1 cellular context compared by ENCODE assay signal in the genomic region with DNA sequence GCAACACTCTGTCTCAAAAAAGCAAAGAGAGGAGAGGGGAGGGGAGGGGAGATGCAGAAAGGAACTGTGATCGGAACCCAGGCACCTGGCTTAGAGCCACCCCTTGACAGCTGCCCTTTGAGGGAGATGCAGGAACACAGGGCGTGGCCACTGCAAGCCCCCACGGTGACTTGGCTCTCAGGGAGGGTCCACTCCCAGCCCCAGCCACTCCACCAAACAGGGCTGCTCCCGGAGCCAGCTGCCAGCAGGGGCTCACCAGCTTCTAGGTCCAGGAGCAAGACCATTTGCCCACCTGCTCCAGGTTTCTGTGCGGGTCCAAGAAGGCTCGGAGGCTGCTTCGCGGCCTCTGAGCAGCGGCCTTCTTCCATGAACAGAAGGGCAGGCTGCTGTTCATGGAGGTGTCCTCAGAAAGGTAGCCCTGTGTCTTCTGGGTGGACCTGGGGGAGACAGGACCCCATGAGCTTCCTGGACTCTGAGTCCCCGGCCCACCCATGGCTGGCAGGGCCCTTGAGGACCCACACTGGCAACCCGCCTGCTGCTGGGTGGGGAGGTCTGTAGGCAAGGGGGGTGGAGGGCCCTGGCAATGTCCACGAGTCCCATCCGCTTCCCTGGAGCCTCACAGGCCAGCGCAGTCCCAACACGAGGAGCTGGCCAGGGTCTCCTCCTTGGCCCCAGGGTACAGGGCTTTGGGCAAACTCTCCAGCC.
TF ChIP-seq lines count a peak whose summit lies in the region.

No MANE protein-coding gene starts in this region.

TF ChIP-seq in H1, 55 proteins besides CTCF, POLR2A, EP300 and RAD21:
- TF ChIP-seq NRF1 (IDR thresholded peaks at IDR 0.05; ENCODE audit: low read depth, low read length) (no peak), SUZ12 (IDR thresholded peaks at IDR 0.05; ENCODE audit: low read length) (no peak), HDAC2 (IDR thresholded peaks at IDR 0.05; ENCODE audit: borderline replicate concordance in 1 of 2, low read depth in 2 of 2, low read length in 2 of 2) (no peak), CREB1 (IDR thresholded peaks at IDR 0.05) (no peak), TAF7 (optimal IDR thresholded peaks at IDR 0.05; ENCODE audit: borderline replicate concordance, low read depth, low read length) (no peak), HDAC6 (IDR thresholded peaks at IDR 0.05; ENCODE audit: low read depth, low read length) (no peak), SIN3A (conservative IDR thresholded peaks at IDR 0.05 in 1 of 2, IDR thresholded peaks at IDR 0.05 in 1 of 2; ENCODE audit: low read depth in 1 of 2, low read length in 2 of 2) (no peak), POLR2AphosphoS5 (IDR thresholded peaks at IDR 0.05; ENCODE audit: low read depth, low read length) (no peak), TBP (IDR thresholded peaks at IDR 0.05; ENCODE audit: low read depth, low read length) (no peak), ASH2L (IDR thresholded peaks at IDR 0.05; ENCODE audit: low read length) (no peak), KDM4A (IDR thresholded peaks at IDR 0.05; ENCODE audit: low read depth, low read length, severe bottlenecking) (no peak), SP2 (IDR thresholded peaks at IDR 0.05; ENCODE audit: low read length) (no peak), FOSL1 (IDR thresholded peaks at IDR 0.05; ENCODE audit: insufficient read depth, low read depth, low read length) (no peak), YY1 (IDR thresholded peaks at IDR 0.05; ENCODE audit: low read depth, low read length) (no peak), ZNF274 (IDR thresholded peaks at IDR 0.05; ENCODE audit: borderline replicate concordance, extremely low read depth, low read length) (no peak), KDM5A (IDR thresholded peaks at IDR 0.05; ENCODE audit: low read length) (no peak), CHD2 (IDR thresholded peaks at IDR 0.05; ENCODE audit: low read length) (no peak), CBX5 (IDR thresholded peaks at IDR 0.05; ENCODE audit: low read depth, low read length) (no peak)
- TF ChIP-seq, protein P1, sequence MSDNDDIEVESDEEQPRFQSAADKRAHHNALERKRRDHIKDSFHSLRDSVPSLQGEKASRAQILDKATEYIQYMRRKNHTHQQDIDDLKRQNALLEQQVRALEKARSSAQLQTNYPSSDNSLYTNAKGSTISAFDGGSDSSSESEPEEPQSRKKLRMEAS (IDR thresholded peaks at IDR 0.05) = no peak
- TF ChIP-seq, protein P2, sequence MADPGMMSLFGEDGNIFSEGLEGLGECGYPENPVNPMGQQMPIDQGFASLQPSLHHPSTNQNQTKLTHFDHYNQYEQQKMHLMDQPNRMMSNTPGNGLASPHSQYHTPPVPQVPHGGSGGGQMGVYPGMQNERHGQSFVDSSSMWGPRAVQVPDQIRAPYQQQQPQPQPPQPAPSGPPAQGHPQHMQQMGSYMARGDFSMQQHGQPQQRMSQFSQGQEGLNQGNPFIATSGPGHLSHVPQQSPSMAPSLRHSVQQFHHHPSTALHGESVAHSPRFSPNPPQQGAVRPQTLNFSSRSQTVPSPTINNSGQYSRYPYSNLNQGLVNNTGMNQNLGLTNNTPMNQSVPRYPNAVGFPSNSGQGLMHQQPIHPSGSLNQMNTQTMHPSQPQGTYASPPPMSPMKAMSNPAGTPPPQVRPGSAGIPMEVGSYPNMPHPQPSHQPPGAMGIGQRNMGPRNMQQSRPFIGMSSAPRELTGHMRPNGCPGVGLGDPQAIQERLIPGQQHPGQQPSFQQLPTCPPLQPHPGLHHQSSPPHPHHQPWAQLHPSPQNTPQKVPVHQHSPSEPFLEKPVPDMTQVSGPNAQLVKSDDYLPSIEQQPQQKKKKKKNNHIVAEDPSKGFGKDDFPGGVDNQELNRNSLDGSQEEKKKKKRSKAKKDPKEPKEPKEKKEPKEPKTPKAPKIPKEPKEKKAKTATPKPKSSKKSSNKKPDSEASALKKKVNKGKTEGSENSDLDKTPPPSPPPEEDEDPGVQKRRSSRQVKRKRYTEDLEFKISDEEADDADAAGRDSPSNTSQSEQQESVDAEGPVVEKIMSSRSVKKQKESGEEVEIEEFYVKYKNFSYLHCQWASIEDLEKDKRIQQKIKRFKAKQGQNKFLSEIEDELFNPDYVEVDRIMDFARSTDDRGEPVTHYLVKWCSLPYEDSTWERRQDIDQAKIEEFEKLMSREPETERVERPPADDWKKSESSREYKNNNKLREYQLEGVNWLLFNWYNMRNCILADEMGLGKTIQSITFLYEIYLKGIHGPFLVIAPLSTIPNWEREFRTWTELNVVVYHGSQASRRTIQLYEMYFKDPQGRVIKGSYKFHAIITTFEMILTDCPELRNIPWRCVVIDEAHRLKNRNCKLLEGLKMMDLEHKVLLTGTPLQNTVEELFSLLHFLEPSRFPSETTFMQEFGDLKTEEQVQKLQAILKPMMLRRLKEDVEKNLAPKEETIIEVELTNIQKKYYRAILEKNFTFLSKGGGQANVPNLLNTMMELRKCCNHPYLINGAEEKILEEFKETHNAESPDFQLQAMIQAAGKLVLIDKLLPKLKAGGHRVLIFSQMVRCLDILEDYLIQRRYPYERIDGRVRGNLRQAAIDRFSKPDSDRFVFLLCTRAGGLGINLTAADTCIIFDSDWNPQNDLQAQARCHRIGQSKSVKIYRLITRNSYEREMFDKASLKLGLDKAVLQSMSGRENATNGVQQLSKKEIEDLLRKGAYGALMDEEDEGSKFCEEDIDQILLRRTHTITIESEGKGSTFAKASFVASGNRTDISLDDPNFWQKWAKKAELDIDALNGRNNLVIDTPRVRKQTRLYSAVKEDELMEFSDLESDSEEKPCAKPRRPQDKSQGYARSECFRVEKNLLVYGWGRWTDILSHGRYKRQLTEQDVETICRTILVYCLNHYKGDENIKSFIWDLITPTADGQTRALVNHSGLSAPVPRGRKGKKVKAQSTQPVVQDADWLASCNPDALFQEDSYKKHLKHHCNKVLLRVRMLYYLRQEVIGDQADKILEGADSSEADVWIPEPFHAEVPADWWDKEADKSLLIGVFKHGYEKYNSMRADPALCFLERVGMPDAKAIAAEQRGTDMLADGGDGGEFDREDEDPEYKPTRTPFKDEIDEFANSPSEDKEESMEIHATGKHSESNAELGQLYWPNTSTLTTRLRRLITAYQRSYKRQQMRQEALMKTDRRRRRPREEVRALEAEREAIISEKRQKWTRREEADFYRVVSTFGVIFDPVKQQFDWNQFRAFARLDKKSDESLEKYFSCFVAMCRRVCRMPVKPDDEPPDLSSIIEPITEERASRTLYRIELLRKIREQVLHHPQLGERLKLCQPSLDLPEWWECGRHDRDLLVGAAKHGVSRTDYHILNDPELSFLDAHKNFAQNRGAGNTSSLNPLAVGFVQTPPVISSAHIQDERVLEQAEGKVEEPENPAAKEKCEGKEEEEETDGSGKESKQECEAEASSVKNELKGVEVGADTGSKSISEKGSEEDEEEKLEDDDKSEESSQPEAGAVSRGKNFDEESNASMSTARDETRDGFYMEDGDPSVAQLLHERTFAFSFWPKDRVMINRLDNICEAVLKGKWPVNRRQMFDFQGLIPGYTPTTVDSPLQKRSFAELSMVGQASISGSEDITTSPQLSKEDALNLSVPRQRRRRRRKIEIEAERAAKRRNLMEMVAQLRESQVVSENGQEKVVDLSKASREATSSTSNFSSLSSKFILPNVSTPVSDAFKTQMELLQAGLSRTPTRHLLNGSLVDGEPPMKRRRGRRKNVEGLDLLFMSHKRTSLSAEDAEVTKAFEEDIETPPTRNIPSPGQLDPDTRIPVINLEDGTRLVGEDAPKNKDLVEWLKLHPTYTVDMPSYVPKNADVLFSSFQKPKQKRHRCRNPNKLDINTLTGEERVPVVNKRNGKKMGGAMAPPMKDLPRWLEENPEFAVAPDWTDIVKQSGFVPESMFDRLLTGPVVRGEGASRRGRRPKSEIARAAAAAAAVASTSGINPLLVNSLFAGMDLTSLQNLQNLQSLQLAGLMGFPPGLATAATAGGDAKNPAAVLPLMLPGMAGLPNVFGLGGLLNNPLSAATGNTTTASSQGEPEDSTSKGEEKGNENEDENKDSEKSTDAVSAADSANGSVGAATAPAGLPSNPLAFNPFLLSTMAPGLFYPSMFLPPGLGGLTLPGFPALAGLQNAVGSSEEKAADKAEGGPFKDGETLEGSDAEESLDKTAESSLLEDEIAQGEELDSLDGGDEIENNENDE (IDR thresholded peaks at IDR 0.05; ENCODE audit: insufficient replicate concordance, low read length) = no peak
